ENCODE assay signal across 36 cellular contexts in genomic region chr7:136937436-136937835, GRCh38.
"Had no signal": no experiment of that assay in that cellular context is flagged by ENCODE, and none has a peak within 500 bp of the region (broad histone marks: within the 10 kb centered on the region; RNA-seq: fewer than 3 reads in every experiment).

No MANE protein-coding gene starts in this region.

- H3K36me3 ChIP-seq: ascending aorta had no signal

- H3K9me3 ChIP-seq: ascending aorta had no signal

- DNase-seq: activated B cell treated with CpG ODN at 0.5 μM for 24 hours; activated CD4-positive, alpha-beta memory T cell treated with anti-CD3 and anti-CD28 coated beads for 36 hours; activated CD4-positive, alpha-beta T cell treated with anti-CD3 and anti-CD28 coated beads for 4 hours; activated CD4-positive, alpha-beta T cell treated with anti-CD3 and anti-CD28 coated beads, Interleukin-2, amount 10 ng/mL, durations not matched to agents 24 days and 14 days; activated CD4-positive, alpha-beta T cell treated with anti-CD3 and anti-CD28 coated beads, Interleukin-2, amount 50 U/mL, for 1 hour; activated CD4-positive, alpha-beta T cell treated with anti-CD3 and anti-CD28 coated beads, Interleukin-2, amount 50 U/mL, for 4 hours; activated CD4-positive, CD25-positive, alpha-beta regulatory T cell treated with anti-CD3 and anti-CD28 coated beads, Interleukin-2, amount 50 U/mL, for 72 hours; activated CD8-positive, alpha-beta memory T cell treated with anti-CD3 and anti-CD28 coated beads, Interleukin-2, amount 50 U/mL, for 4 hours; activated CD8-positive, alpha-beta T cell treated with anti-CD3 and anti-CD28 coated beads for 36 hours; activated effector memory CD4-positive, alpha-beta T cell treated with anti-CD3 and anti-CD28 coated beads, Interleukin-2, amount 50 U/mL, for 16 hours; activated gamma-delta T cell treated with Interleukin-2 at 50 U/mL for 16 hours; activated naive CD4-positive, alpha-beta T cell; activated naive CD4-positive, alpha-beta T cell treated with anti-CD3 and anti-CD28 coated beads for 36 hours; activated naive CD4-positive, alpha-beta T cell treated with anti-CD3 and anti-CD28 coated beads, Interleukin-2, amount 50 U/mL, for 16 hours; activated naive CD8-positive, alpha-beta T cell treated with anti-CD3 and anti-CD28 coated beads, Interleukin-2, amount 10 ng/mL, durations not matched to agents 7 days and 5 days; activated naive CD8-positive, alpha-beta T cell treated with anti-CD3 and anti-CD28 coated beads, Interleukin-2, amount 50 U/mL, for 24 hours; activated T-cell treated with anti-CD3 and anti-CD28 coated beads for 4 hours; activated T-cell treated with anti-CD3 and anti-CD28 coated beads, Interleukin-2, amount 50 U/mL, for 1 hour; activated T-cell treated with anti-CD3 and anti-CD28 coated beads, Interleukin-2, amount 50 U/mL, for 4 hours; activated T-cell treated with anti-CD3 and anti-CD28 coated beads, Interleukin-2, amount 50 U/mL, for 72 hours; amygdala; caudate nucleus; cerebellar nuclear complex; SW 1271; T-helper 1 cell; T-helper 2 cell; T-helper 9 cell had no signal

- H3K4me1 Mint-ChIP-seq: activated B cell treated with CpG ODN at 0.5 μM for 24 hours; activated CD4-positive, alpha-beta T cell treated with anti-CD3 and anti-CD28 coated beads, Interleukin-2, amount 10 ng/mL, durations not matched to agents 24 days and 14 days; activated naive CD8-positive, alpha-beta T cell treated with anti-CD3 and anti-CD28 coated beads, Interleukin-2, amount 10 ng/mL, durations not matched to agents 7 days and 5 days; activated naive CD8-positive, alpha-beta T cell treated with anti-CD3 and anti-CD28 coated beads, Interleukin-2, amount 50 U/mL, for 24 hours; activated T-helper 17 cell treated with anti-CD3 and anti-CD28 coated beads, Interleukin-2, amount 50 U/mL, for 72 hours; central memory CD8-positive, alpha-beta T cell had no signal

- H3K36me3 Mint-ChIP-seq: activated CD4-positive, alpha-beta memory T cell treated with anti-CD3 and anti-CD28 coated beads for 36 hours; activated naive CD4-positive, alpha-beta T cell treated with anti-CD3 and anti-CD28 coated beads, Interleukin-2, amount 50 U/mL, for 72 hours; activated naive CD8-positive, alpha-beta T cell treated with anti-CD3 and anti-CD28 coated beads, Interleukin-2, amount 10 ng/mL, durations not matched to agents 7 days and 5 days; brain had no signal

- H3K27ac ChIP-seq: ascending aorta, VCaP had no signal

- H3K27me3 ChIP-seq: ascending aorta had no signal

- H3K9me3 Mint-ChIP-seq: activated CD4-positive, alpha-beta T cell treated with anti-CD3 and anti-CD28 coated beads, Interleukin-2, amount 10 ng/mL, durations not matched to agents 24 days and 14 days; activated naive CD4-positive, alpha-beta T cell treated with anti-CD3 and anti-CD28 coated beads for 36 hours; activated naive CD8-positive, alpha-beta T cell treated with anti-CD3 and anti-CD28 coated beads, Interleukin-2, amount 50 U/mL, for 24 hours; activated T-cell treated with anti-CD3 and anti-CD28 coated beads, Interleukin-2, amount 50 U/mL, for 4 hours; T-helper 2 cell treated with Interferon-gamma antibody and Interleukin-4, amounts not matched to agents 5 μg/mL and 100 μg/mL, for 36 hours had no signal

- H3K4me3 Mint-ChIP-seq: activated B cell treated with CpG ODN at 0.5 μM for 24 hours; activated CD4-positive, alpha-beta memory T cell treated with anti-CD3 and anti-CD28 coated beads for 36 hours; activated CD4-positive, alpha-beta T cell treated with anti-CD3 and anti-CD28 coated beads, Interleukin-2, amount 10 ng/mL, durations not matched to agents 24 days and 14 days; activated CD8-positive, alpha-beta T cell treated with anti-CD3 and anti-CD28 coated beads for 36 hours; activated naive CD4-positive, alpha-beta T cell treated with anti-CD3 and anti-CD28 coated beads for 36 hours; activated naive CD8-positive, alpha-beta T cell treated with anti-CD3 and anti-CD28 coated beads, Interleukin-2, amount 10 ng/mL, durations not matched to agents 7 days and 5 days; activated naive CD8-positive, alpha-beta T cell treated with anti-CD3 and anti-CD28 coated beads, Interleukin-2, amount 50 U/mL, for 24 hours; activated T-cell treated with anti-CD3 and anti-CD28 coated beads, Interleukin-2, amount 50 U/mL, for 4 hours; activated T-cell treated with anti-CD3 and anti-CD28 coated beads, Interleukin-2, amount 50 U/mL, for 72 hours; activated T-helper 1 cell treated with anti-CD3 and anti-CD28 coated beads, Interleukin-12 subunit alpha, Interleukin-12 subunit beta, Interleukin-2, Interleukin-4 antibody, amounts not matched to agents 30 ng/mL and 10 ng/mL and 1 ng/mL, durations not matched to agents 14 hours and 24 hours and 36 hours; activated T-helper 17 cell treated with anti-CD3 and anti-CD28 coated beads, Interleukin-2, amount 50 U/mL, for 72 hours; brain; central memory CD8-positive, alpha-beta T cell; T-helper 1 cell treated with Interleukin-12 subunit alpha and Interleukin-12 subunit beta and Interleukin-4 antibody, amounts not matched to agents 30 μg/mL and 1 μg/mL, for 36 hours; T-helper 2 cell treated with Interferon-gamma antibody and Interleukin-4, amounts not matched to agents 5 μg/mL and 100 μg/mL, for 36 hours had no signal

- ATAC-seq: activated CD8-positive, alpha-beta T cell treated with anti-CD3 and anti-CD28 coated beads for 36 hours; activated naive CD4-positive, alpha-beta T cell treated with anti-CD3 and anti-CD28 coated beads, Interleukin-2, amount 50 U/mL, for 72 hours; activated naive CD8-positive, alpha-beta T cell treated with anti-CD3 and anti-CD28 coated beads, Interleukin-2, amount 50 U/mL, for 24 hours; activated T-cell treated with anti-CD3 and anti-CD28 coated beads, Interleukin-2, amount 50 U/mL, for 4 hours; activated T-cell treated with anti-CD3 and anti-CD28 coated beads, Interleukin-2, amount 50 U/mL, for 72 hours; activated T-helper 17 cell treated with anti-CD3 and anti-CD28 coated beads, Interleukin-2, amount 50 U/mL, for 72 hours had no signal

- H3K27ac Mint-ChIP-seq: activated B cell treated with CpG ODN at 0.5 μM for 24 hours; activated CD4-positive, alpha-beta memory T cell treated with anti-CD3 and anti-CD28 coated beads for 36 hours; activated CD4-positive, alpha-beta T cell treated with anti-CD3 and anti-CD28 coated beads, Interleukin-2, amount 10 ng/mL, durations not matched to agents 24 days and 14 days; activated CD8-positive, alpha-beta T cell treated with anti-CD3 and anti-CD28 coated beads for 36 hours; activated naive CD4-positive, alpha-beta T cell treated with anti-CD3 and anti-CD28 coated beads for 36 hours; activated naive CD4-positive, alpha-beta T cell treated with anti-CD3 and anti-CD28 coated beads, Interleukin-2, amount 50 U/mL, for 72 hours; activated naive CD8-positive, alpha-beta T cell treated with anti-CD3 and anti-CD28 coated beads, Interleukin-2, amount 10 ng/mL, durations not matched to agents 7 days and 5 days; activated naive CD8-positive, alpha-beta T cell treated with anti-CD3 and anti-CD28 coated beads, Interleukin-2, amount 50 U/mL, for 24 hours; activated T-cell treated with anti-CD3 and anti-CD28 coated beads, Interleukin-2, amount 50 U/mL, for 72 hours; activated T-helper 1 cell treated with anti-CD3 and anti-CD28 coated beads, Interleukin-12 subunit alpha, Interleukin-12 subunit beta, Interleukin-2, Interleukin-4 antibody, amounts not matched to agents 30 ng/mL and 10 ng/mL and 1 ng/mL, durations not matched to agents 14 hours and 24 hours and 36 hours; activated T-helper 17 cell treated with anti-CD3 and anti-CD28 coated beads, Interleukin-2, amount 50 U/mL, for 72 hours; brain; T-helper 1 cell treated with Interleukin-12 subunit alpha and Interleukin-12 subunit beta and Interleukin-4 antibody, amounts not matched to agents 30 μg/mL and 1 μg/mL, for 36 hours; T-helper 2 cell treated with Interferon-gamma antibody and Interleukin-4, amounts not matched to agents 5 μg/mL and 100 μg/mL, for 36 hours had no signal

- H3K4me3 ChIP-seq: ascending aorta had no signal

- H3K27me3 Mint-ChIP-seq: activated B cell treated with CpG ODN at 0.5 μM for 24 hours; activated CD4-positive, alpha-beta memory T cell treated with anti-CD3 and anti-CD28 coated beads for 36 hours; activated CD4-positive, alpha-beta T cell treated with anti-CD3 and anti-CD28 coated beads, Interleukin-2, amount 10 ng/mL, durations not matched to agents 24 days and 14 days; activated CD8-positive, alpha-beta T cell treated with anti-CD3 and anti-CD28 coated beads for 36 hours; activated naive CD8-positive, alpha-beta T cell treated with anti-CD3 and anti-CD28 coated beads, Interleukin-2, amount 10 ng/mL, durations not matched to agents 7 days and 5 days; activated naive CD8-positive, alpha-beta T cell treated with anti-CD3 and anti-CD28 coated beads, Interleukin-2, amount 50 U/mL, for 24 hours; activated T-helper 17 cell treated with anti-CD3 and anti-CD28 coated beads, Interleukin-2, amount 50 U/mL, for 72 hours; brain; central memory CD8-positive, alpha-beta T cell had no signal

- H3K4me1 ChIP-seq: ascending aorta had no signal
